In genomic region chr10:12535656-12536055, GRCh38 we compare ENCODE assay signal across 1 cellular context.
TF ChIP-seq lines count a peak whose summit lies in the region.

No MANE protein-coding gene starts in this region.

TF ChIP-seq in HEK293, 187 proteins besides CTCF, POLR2A, EP300 and RAD21 (continued from another document):
- TF ChIP-seq ZSCAN4 (tag by site-specific recombination; IDR thresholded peaks at IDR 0.05) = no peak
- no peak for TF ChIP-seq ZNF311 (tag by site-specific recombination; IDR thresholded peaks at IDR 0.05; ENCODE audit: borderline replicate concordance)
- no peak for TF ChIP-seq ZNF114 (tag by site-specific recombination; IDR thresholded peaks at IDR 0.05)
- no peak for TF ChIP-seq ZNF404 (tag by site-specific recombination; IDR thresholded peaks at IDR 0.05)
- TF ChIP-seq ZNF366 (tag by site-specific recombination; conservative IDR thresholded peaks at IDR 0.05) = no peak
- TF ChIP-seq ZEB2 (tag by site-specific recombination; IDR thresholded peaks at IDR 0.05) = no peak
- no peak for TF ChIP-seq ZNF362 (tag by site-specific recombination; IDR thresholded peaks at IDR 0.05)
- TF ChIP-seq ZIC2 (tag by site-specific recombination; IDR thresholded peaks at IDR 0.05) = peak; percentile 92
- no peak for TF ChIP-seq ZNF302 (tag by site-specific recombination; IDR thresholded peaks at IDR 0.05; ENCODE audit: low read depth)
- no peak for TF ChIP-seq ZNF555 (tag by site-specific recombination; conservative IDR thresholded peaks at IDR 0.05)
- peak; percentile 64 for TF ChIP-seq GLIS1 (tag by site-specific recombination; IDR thresholded peaks at IDR 0.05)
- no peak for TF ChIP-seq ZNF19 (tag by site-specific recombination; IDR thresholded peaks at IDR 0.05; ENCODE audit: low read depth)
- TF ChIP-seq ZNF341 (tag by site-specific recombination; IDR thresholded peaks at IDR 0.05; ENCODE audit: low read depth) = no peak
